ENCODE assay signal across 8 cellular contexts in genomic region chr12:113214938-113215400, GRCh38. TPM values are rescaled to one million over a fixed set of nuclear protein-coding genes. Genes with fewer than 3 reads are reported as not detected.
DNase-seq lines count a peak whose midpoint lies in the region; ATAC-seq, FAIRE-seq and TF ChIP-seq lines count a peak whose summit lies in the region.

No MANE protein-coding gene starts in this region.

- no peak overlapping the region for H3K27ac ChIP-seq in GM12878 (ENCODE audit: control insufficient read depth, insufficient read depth)
- peak overlapping the region; percentile 56 for H3K27ac ChIP-seq in lower lobe of right lung

- TF ChIP-seq POLR2A in GM12878 (IDR thresholded peaks at IDR 0.05; ENCODE audit: low read depth, low read length) = no peak

- no peak for TF ChIP-seq CTCF in GM12878 (IDR thresholded peaks at IDR 0.05 in 2 of 3, conservative IDR thresholded peaks at IDR 0.05 in 1 of 3; ENCODE audit: control insufficient read depth in 2 of 3, extremely low read depth in 1 of 3, insufficient read depth in 1 of 3, low read depth in 3 of 3, low read length in 3 of 3)
- TF ChIP-seq CTCF in lower lobe of right lung (IDR thresholded peaks at IDR 0.05) = no peak

- no peak overlapping the region for H3K4me3 ChIP-seq in GM12878
- no peak overlapping the region for H3K4me3 ChIP-seq in lower lobe of right lung

- no peak overlapping the region for H2AFZ ChIP-seq in GM12878 (ENCODE audit: control insufficient read depth, low read depth, low read length)

- H3K27me3 ChIP-seq in GM12878 (replicated peaks in 1 of 2; ENCODE audit: control insufficient read depth in 2 of 2, insufficient read depth in 2 of 2, low read length in 1 of 2) (no peaks in the 10 kb centered on the region), lower lobe of right lung (ENCODE audit: low read depth) (no peaks in the 10 kb centered on the region)

- ATAC-seq in Right ventricle myocardium inferior (peak; percentile 97), GM12878 (peak; percentile 79), lower lobe of right lung (peak; percentile 92 to 94), HG03342 (IDR thresholded peaks at IDR 0.05; ENCODE audit: unreplicated experiment) (no peak), HG02852 (IDR thresholded peaks at IDR 0.05; ENCODE audit: unreplicated experiment) (no peak)

- intact Hi-C loops in Right ventricle myocardium inferior (cut with DNase I) (no loop called here), cardiac septum (cut with DNase I) (loop anchor here (5.0 kb wide), 1 partner anchor 132 kb away; no protein-coding TSS in a partner anchor), GM12878 (cut with micrococcal nuclease; ENCODE audit: unreplicated experiment) (no loop called here), lower lobe of right lung (cut with DNase I) (no loop called here)

- peak; percentile 23 for FAIRE-seq in GM12878 (lab: Jason Lieb, UNC)

- H3K79me2 ChIP-seq in GM12878 (ENCODE audit: control insufficient read depth, insufficient read depth, low read length) = no peaks in the 10 kb centered on the region

- 19% methylated on average over 5 of the region's 5 CpGs for WGBS in GM12878 (ENCODE audit: insufficient coverage, insufficient replicate concordance, low lambda C conversion rate, missing lambda C conversion rate)

- H3K36me3 ChIP-seq in GM12878 (ENCODE audit: control insufficient read depth in 2 of 2, insufficient read depth in 2 of 2, low read length in 1 of 2) = no peaks in the 10 kb centered on the region
- H3K36me3 ChIP-seq in lower lobe of right lung = no peaks in the 10 kb centered on the region

- H3K4me2 ChIP-seq in GM12878 (ENCODE audit: control insufficient read depth, insufficient read depth) = peak overlapping the region; percentile 19

- SMC1A ChIA-PET in GM12878 (lab: Charles Lee; ENCODE audit: uncharacterized antibody, unreplicated experiment) = interaction anchor here (11.1 kb wide), 1 partner anchor 12 kb away, joined by 237 read pairs; the partner anchor contains the start of gene TPCN1

- DNase-seq in Right ventricle myocardium inferior (ENCODE audit: missing footprints) = no peak
- DNase-seq in cardiac septum (ENCODE audit: low spot score) = no peak
- DNase-seq in NCI-H226 = peak; percentile 96
- peak; percentile 80 for DNase-seq in GM12878 (ENCODE audit: low read depth, low spot score)
- peak; percentile 61 for DNase-seq in lower lobe of right lung
- DNase-seq in NCI-H1105 treated with DMSO at 0.1 percent for 48 hours (lab: John Stamatoyannopoulos, UW) = no peak

- no TSS peak for BruUV-seq in GM12878 (replicated peaks; lab: Mats Ljungman, UMichigan)

- RAD21 ChIA-PET in GM12878 (lab: Charles Lee; ENCODE audit: unreplicated experiment) = no interaction called here

- H4K20me1 ChIP-seq in GM12878 (ENCODE audit: control insufficient read depth, insufficient read depth) = no peaks in the 10 kb centered on the region

- in situ Hi-C loops in GM12878 (cut with MboI) = loop anchor here (25.0 kb wide), 1 partner anchor 1778 kb away; no protein-coding TSS in a partner anchor

- peak; percentile 62 to 75; a peak in 3 of 4 replicates for TF ChIP-seq EP300 in GM12878 (IDR thresholded peaks at IDR 0.05; ENCODE audit: borderline replicate concordance in 1 of 2, control insufficient read depth in 1 of 2, low read depth in 2 of 2, low read length in 2 of 2)

- TF ChIP-seq RAD21 in GM12878 (IDR thresholded peaks at IDR 0.05; ENCODE audit: insufficient read depth, low read depth, low read length) = no peak

- H3K9ac ChIP-seq in GM12878 (ENCODE audit: control insufficient read depth, insufficient read depth, low read length) = no peak overlapping the region

- CTCF ChIA-PET in GM12878 (lab: Yijun Ruan, JAX) = no interaction called here

- H3K4me1 ChIP-seq in GM12878 (ENCODE audit: control insufficient read depth, insufficient read depth, low read length) = peaks cover 33% of the 10 kb centered on the region
- peaks cover 30% of the 10 kb centered on the region for H3K4me1 ChIP-seq in lower lobe of right lung

- H3K9me3 ChIP-seq in GM12878 (replicated peaks; ENCODE audit: control insufficient read depth, insufficient read depth, low read length) = no peaks in the 10 kb centered on the region
- no peaks in the 10 kb centered on the region for H3K9me3 ChIP-seq in lower lobe of right lung

- POLR2A ChIA-PET in GM12878 (lab: Charles Lee) = interaction anchor here (1.7 to 4.5 kb wide), 2 partner anchors 11 to 14 kb away, joined by 6 to 24 read pairs; no protein-coding TSS in a partner anchor

TF ChIP-seq in GM12878, 131 proteins besides CTCF, POLR2A, EP300 and RAD21 (continues in another document):
- TF ChIP-seq POLR2AphosphoS2 (IDR thresholded peaks at IDR 0.05; ENCODE audit: low read depth, low read length) (no peak), LARP7 (IDR thresholded peaks at IDR 0.05) (no peak), NFXL1 (IDR thresholded peaks at IDR 0.05; ENCODE audit: borderline replicate concordance) (no peak), PAX5 (IDR thresholded peaks at IDR 0.05; ENCODE audit: borderline replicate concordance, low read depth, low read length) (peak; percentile 87; the same call in 1 of the 2 replicates), GABPA (IDR thresholded peaks at IDR 0.05; ENCODE audit: low read depth) (no peak)
- TF ChIP-seq, protein P1, sequence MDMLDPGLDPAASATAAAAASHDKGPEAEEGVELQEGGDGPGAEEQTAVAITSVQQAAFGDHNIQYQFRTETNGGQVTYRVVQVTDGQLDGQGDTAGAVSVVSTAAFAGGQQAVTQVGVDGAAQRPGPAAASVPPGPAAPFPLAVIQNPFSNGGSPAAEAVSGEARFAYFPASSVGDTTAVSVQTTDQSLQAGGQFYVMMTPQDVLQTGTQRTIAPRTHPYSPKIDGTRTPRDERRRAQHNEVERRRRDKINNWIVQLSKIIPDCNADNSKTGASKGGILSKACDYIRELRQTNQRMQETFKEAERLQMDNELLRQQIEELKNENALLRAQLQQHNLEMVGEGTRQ (IDR thresholded peaks at IDR 0.05; ENCODE audit: borderline replicate concordance, low read depth, low read length) = no peak

RNA-seq across cellular contexts. Expression of gene TPCN1, which starts 6.3 kb away (rescaled TPM):
- total RNA-seq in Right ventricle myocardium inferior = 120 TPM
- total RNA-seq in cardiac septum = 77.1 TPM
- total RNA-seq in GM12878 (2013; cell fraction: nucleolus; rRNA removed) = 156 and 161 TPM in 2 replicates
- total RNA-seq in GM12878 (2014; rRNA removed) = 10.3 and 10.4 TPM in 2 replicates
- total RNA-seq in GM12878 (2014; rRNA removed; fragmentation: Illumina TruSeq; extraction: Trizol) = 7.0 and 8.0 TPM in 2 replicates
- total RNA-seq in GM12878 (2021) = 26.6 and 30.9 TPM in 2 replicates
- polyA plus RNA-seq in GM12878 (2011; ENCODE audit: low read depth) = 12.0 TPM
- polyA plus RNA-seq in GM12878 (2011; rRNA removed) = 12.8 and 21.7 TPM in 2 replicates
- polyA plus RNA-seq in GM12878 (2011; cell fraction: cytosol; rRNA removed) = 17.4 and 21.0 TPM in 2 replicates
- polyA plus RNA-seq in GM12878 (2011; cell fraction: nucleus; rRNA removed) = 204 and 236 TPM in 2 replicates
- 27.0 and 35.5 TPM in 2 replicates for polyA plus RNA-seq in GM12878 (2012)
- polyA plus RNA-seq in GM12878 (2014; fragmentation: Illumina TruSeq; extraction: Trizol) = 8.3 and 17.1 TPM in 2 replicates
- polyA plus RNA-seq in GM12878 (2014; fragmentation: Nextera tagmentation; extraction: Ambion mirVana) = 1 to 10 TPM in 1 of 2 experiments, under 1 TPM in 1; 0.79 to 1.0 TPM
- polyA plus RNA-seq in GM12878 (2014; rRNA removed) = 24.4 and 26.4 TPM in 2 replicates
- 10 to 100 TPM; 22.6 to 24.8 TPM for polyA plus RNA-seq in GM12878 (2016; fragmentation: Nextera tagmentation; extraction: Ambion mirVana)
- 24.0 and 34.6 TPM in 2 replicates for polyA minus RNA-seq in GM12878 (2011; rRNA and poly(A)+ RNA removed)
- 12.4 and 20.2 TPM in 2 replicates for polyA minus RNA-seq in GM12878 (2011; cell fraction: cytosol; rRNA and poly(A)+ RNA removed)
- polyA minus RNA-seq in GM12878 (2011; cell fraction: nucleus; rRNA and poly(A)+ RNA removed) = 41.8 and 67.3 TPM in 2 replicates
- total RNA-seq in lower lobe of right lung = 68.1 TPM

RNA-seq across cellular contexts. Expression of gene RITA1, which starts 29.4 kb away (rescaled TPM):
- total RNA-seq in Right ventricle myocardium inferior = 18.1 TPM
- total RNA-seq in cardiac septum = 11.0 TPM
- 37.9 and 38.4 TPM in 2 replicates for total RNA-seq in GM12878 (2013; cell fraction: nucleolus; rRNA removed)
- 32.8 and 39.6 TPM in 2 replicates for total RNA-seq in GM12878 (2014; rRNA removed)
- total RNA-seq in GM12878 (2014; rRNA removed; fragmentation: Illumina TruSeq; extraction: Trizol) = 16.3 and 18.9 TPM in 2 replicates
- total RNA-seq in GM12878 (2021) = 29.2 and 31.4 TPM in 2 replicates
- 24.5 TPM for polyA plus RNA-seq in GM12878 (2011; ENCODE audit: low read depth)
- polyA plus RNA-seq in GM12878 (2011; rRNA removed) = 15.2 and 19.9 TPM in 2 replicates
- polyA plus RNA-seq in GM12878 (2011; cell fraction: cytosol; rRNA removed) = 29.9 and 37.4 TPM in 2 replicates
- 20.2 and 21.3 TPM in 2 replicates for polyA plus RNA-seq in GM12878 (2011; cell fraction: nucleus; rRNA removed)
- polyA plus RNA-seq in GM12878 (2012) = 16.1 and 17.4 TPM in 2 replicates
- 5.3 and 13.7 TPM in 2 replicates for polyA plus RNA-seq in GM12878 (2014; fragmentation: Illumina TruSeq; extraction: Trizol)
- polyA plus RNA-seq in GM12878 (2014; fragmentation: Nextera tagmentation; extraction: Ambion mirVana) = 1 to 10 TPM; 2.3 to 6.4 TPM
- polyA plus RNA-seq in GM12878 (2014; rRNA removed) = 27.3 and 29.8 TPM in 2 replicates
- polyA plus RNA-seq in GM12878 (2016; fragmentation: Nextera tagmentation; extraction: Ambion mirVana) = 10 to 100 TPM; 37.4 to 39.9 TPM
- polyA minus RNA-seq in GM12878 (2011; rRNA and poly(A)+ RNA removed) = 13.3 and 30.4 TPM in 2 replicates
- polyA minus RNA-seq in GM12878 (2011; cell fraction: cytosol; rRNA and poly(A)+ RNA removed) = 9.5 and 9.9 TPM in 2 replicates
- 10.6 and 25.4 TPM in 2 replicates for polyA minus RNA-seq in GM12878 (2011; cell fraction: nucleus; rRNA and poly(A)+ RNA removed)
- 14.2 TPM for total RNA-seq in lower lobe of right lung

RNA-seq across cellular contexts. Expression of gene DDX54, which starts 29.7 kb away (rescaled TPM):
- 38.5 TPM for total RNA-seq in Right ventricle myocardium inferior
- 35.5 TPM for total RNA-seq in cardiac septum
- total RNA-seq in GM12878 (2013; cell fraction: nucleolus; rRNA removed) = 71.0 and 82.8 TPM in 2 replicates
- 44.3 and 58.9 TPM in 2 replicates for total RNA-seq in GM12878 (2014; rRNA removed)
- 24.7 and 28.8 TPM in 2 replicates for total RNA-seq in GM12878 (2014; rRNA removed; fragmentation: Illumina TruSeq; extraction: Trizol)
- total RNA-seq in GM12878 (2021) = 94.6 and 115 TPM in 2 replicates
- 14.3 TPM for polyA plus RNA-seq in GM12878 (2011; ENCODE audit: low read depth)
- polyA plus RNA-seq in GM12878 (2011; rRNA removed) = 37.5 and 73.2 TPM in 2 replicates
- 85.9 and 87.1 TPM in 2 replicates for polyA plus RNA-seq in GM12878 (2011; cell fraction: cytosol; rRNA removed)
- polyA plus RNA-seq in GM12878 (2011; cell fraction: nucleus; rRNA removed) = 94.1 and 163 TPM in 2 replicates
- 43.7 and 47.2 TPM in 2 replicates for polyA plus RNA-seq in GM12878 (2012)
- 6.2 and 27.9 TPM in 2 replicates for polyA plus RNA-seq in GM12878 (2014; fragmentation: Illumina TruSeq; extraction: Trizol)
- polyA plus RNA-seq in GM12878 (2014; fragmentation: Nextera tagmentation; extraction: Ambion mirVana) = 1 to 10 TPM; 1.9 to 8.6 TPM
- 53.7 and 67.0 TPM in 2 replicates for polyA plus RNA-seq in GM12878 (2014; rRNA removed)
- 10 to 100 TPM; 69.7 to 71.9 TPM for polyA plus RNA-seq in GM12878 (2016; fragmentation: Nextera tagmentation; extraction: Ambion mirVana)
- polyA minus RNA-seq in GM12878 (2011; rRNA and poly(A)+ RNA removed) = 43.9 and 84.0 TPM in 2 replicates
- polyA minus RNA-seq in GM12878 (2011; cell fraction: cytosol; rRNA and poly(A)+ RNA removed) = 28.2 and 42.1 TPM in 2 replicates
- 34.2 and 48.4 TPM in 2 replicates for polyA minus RNA-seq in GM12878 (2011; cell fraction: nucleus; rRNA and poly(A)+ RNA removed)
- total RNA-seq in lower lobe of right lung = 54.9 TPM

Comparison
In these comparisons a context has a peak if more than half of its experiments do, and no peak if none do; other contexts are left out.
1. ATAC-seq: peak in Right ventricle myocardium inferior (single experiment), GM12878 (single experiment) and lower lobe of right lung (2 of 2); none in HG03342 (single experiment) and HG02852 (single experiment).
2. DNase-seq: peak in NCI-H226 (single experiment), GM12878 (single experiment) and lower lobe of right lung (single experiment); none in Right ventricle myocardium inferior (single experiment), cardiac septum (single experiment) and NCI-H1105 treated with DMSO at 0.1 percent for 48 hours (single experiment).